Comparison of ENCODE assay signal across 20 cellular contexts in the genomic region with DNA sequence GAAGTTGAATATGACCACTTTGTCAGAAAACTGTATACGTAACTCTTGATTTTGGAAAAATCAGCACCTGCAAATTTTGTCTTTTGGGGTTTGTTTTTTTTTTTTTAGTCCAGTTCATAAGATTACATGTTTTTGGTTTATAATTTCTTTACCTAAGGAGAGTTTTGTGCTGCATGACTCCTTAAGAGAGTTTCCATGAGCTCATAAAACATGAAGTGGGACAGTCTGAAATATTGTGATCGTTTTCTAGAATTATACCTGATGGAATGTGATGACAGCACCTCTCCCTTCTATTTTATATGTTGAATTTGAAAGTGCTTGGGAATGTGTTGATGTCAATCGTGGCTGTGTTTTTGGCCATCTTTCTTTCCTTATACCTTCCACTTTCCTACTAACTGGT.
DNase-seq lines count a peak whose midpoint lies in the region; ATAC-seq and TF ChIP-seq lines count a peak whose summit lies in the region.
"Had no signal": no experiment of that assay in that cellular context is flagged by ENCODE, and none has a peak within 500 bp of the region (broad histone marks: within the 10 kb centered on the region; RNA-seq: fewer than 3 reads in every experiment).

No MANE protein-coding gene starts in this region.

- intact Hi-C loops in psoas muscle (cut with DNase I): loop anchor here in 1 of 2 donors (5.0 kb wide), 2 partner anchors 96 to 159 kb away; a partner anchor contains a TSS

- peaks cover 72% of the 10 kb centered on the region for H3K4me1 Mint-ChIP-seq in WTC11
- H3K4me1 Mint-ChIP-seq: CD4-positive, alpha-beta memory T cell; naive B cell; T-cell had no signal

- H3K4me3 ChIP-seq in ACC112 (ENCODE audit: low read depth, low read length) (no peak overlapping the region), hepatocyte (no peak overlapping the region), psoas muscle (peak overlapping the region; percentile 59)
- H3K4me3 ChIP-seq: MG63 had no signal

- H3K27me3 ChIP-seq in ACC112 (ENCODE audit: insufficient read depth, low read length): no peaks in the 10 kb centered on the region
- no peaks in the 10 kb centered on the region for H3K27me3 ChIP-seq in hepatocyte
- no peaks in the 10 kb centered on the region for H3K27me3 ChIP-seq in psoas muscle (ENCODE audit: insufficient read depth in 3 of 3, low read length in 2 of 3)

- POLR2A ChIA-PET in WTC11 (lab: Charles Lee): no interaction called here

- 78% methylated on average over 3 of the region's 3 CpGs for WGBS in hepatocyte (ENCODE audit: low lambda C conversion rate, missing lambda C conversion rate)
- 40 to 57% (median 42%) methylated on average over 3 of the region's 3 CpGs for WGBS in psoas muscle, 3 donors

- TF ChIP-seq CTCF in WTC11 (IDR thresholded peaks at IDR 0.05) (no peak), hepatocyte (IDR thresholded peaks at IDR 0.05; ENCODE audit: poor library complexity) (no peak), psoas muscle (IDR thresholded peaks at IDR 0.05) (no peak), omental fat pad (IDR thresholded peaks at IDR 0.05) (no peak)

- peaks cover 11% of the 10 kb centered on the region for H3K79me2 ChIP-seq in ACC112 (ENCODE audit: control insufficient read depth, insufficient read depth, low read length, unreplicated experiment)
- peaks cover 6% of the 10 kb centered on the region for H3K79me2 ChIP-seq in hepatocyte

- H3K27ac ChIP-seq in ACC112 (ENCODE audit: low read depth, low read length) (no peak overlapping the region), hepatocyte (peak overlapping the region; percentile 44), psoas muscle (peak overlapping the region; percentile 93)

- H3K4me2 ChIP-seq in hepatocyte: no peak overlapping the region

- DNase-seq in WTC11 (ENCODE audit: low spot score): no peak
- no peak for DNase-seq in hepatocyte (ENCODE audit: low spot score)
- DNase-seq in psoas muscle: no peak
- no peak for DNase-seq in omental fat pad (ENCODE audit: low spot score)
- DNase-seq: activated CD4-positive, alpha-beta T cell treated with anti-CD3 and anti-CD28 coated beads, Interleukin-2, amount 50 U/mL, for 48 hours; activated naive CD8-positive, alpha-beta T cell treated with anti-CD3 and anti-CD28 coated beads, Interleukin-2, amount 10 ng/mL, durations not matched to agents 7 days and 5 days; activated T-cell treated with anti-CD3 and anti-CD28 coated beads, Interleukin-2, amount 50 U/mL, for 72 hours; CD4-positive, alpha-beta memory T cell; central memory CD4-positive, alpha-beta T cell; effector memory CD4-positive, alpha-beta T cell; EL; naive B cell; NCI-H1694; stimulated activated naive CD4-positive, alpha-beta T cell treated with Interleukin-2 at 50 U/mL for 16 hours; T-cell had no signal

- H3K4me3 Mint-ChIP-seq in WTC11: no peak overlapping the region
- H3K4me3 Mint-ChIP-seq: activated naive CD8-positive, alpha-beta T cell treated with anti-CD3 and anti-CD28 coated beads, Interleukin-2, amount 10 ng/mL, durations not matched to agents 7 days and 5 days; activated T-cell treated with anti-CD3 and anti-CD28 coated beads, Interleukin-2, amount 50 U/mL, for 72 hours; CD4-positive, alpha-beta memory T cell; naive B cell; T-cell had no signal

- ATAC-seq in WTC11 (no peak), psoas muscle (peak in 1 of 4 donors; percentile 3), GM21390 (IDR thresholded peaks at IDR 0.05; ENCODE audit: unreplicated experiment) (no peak), omental fat pad (ENCODE audit: low FRiP score) (no peak), GM18498 (IDR thresholded peaks at IDR 0.05; ENCODE audit: unreplicated experiment) (no peak), HG03520 (IDR thresholded peaks at IDR 0.05; ENCODE audit: unreplicated experiment) (no peak)
- ATAC-seq: activated T-cell treated with anti-CD3 and anti-CD28 coated beads, Interleukin-2, amount 50 U/mL, for 72 hours; T-cell had no signal

- H3K4me1 ChIP-seq in ACC112 (ENCODE audit: control insufficient read depth, insufficient read depth, low read length, unreplicated experiment) (peaks cover 28% of the 10 kb centered on the region), hepatocyte (ENCODE audit: insufficient read depth) (peaks cover 5% of the 10 kb centered on the region), psoas muscle (peaks cover 77% of the 10 kb centered on the region)

- peaks cover 3% of the 10 kb centered on the region for H3K9me3 Mint-ChIP-seq in WTC11
- H3K9me3 Mint-ChIP-seq: activated naive CD8-positive, alpha-beta T cell treated with anti-CD3 and anti-CD28 coated beads, Interleukin-2, amount 10 ng/mL, durations not matched to agents 7 days and 5 days; activated T-cell treated with anti-CD3 and anti-CD28 coated beads, Interleukin-2, amount 50 U/mL, for 72 hours; CD4-positive, alpha-beta memory T cell; naive B cell; T-cell had no signal

- H3K36me3 ChIP-seq in ACC112 (ENCODE audit: insufficient read depth, low read length) (no peaks in the 10 kb centered on the region), hepatocyte (replicated peaks; ENCODE audit: insufficient read depth, low read depth) (no peaks in the 10 kb centered on the region), psoas muscle (ENCODE audit: insufficient read depth in 1 of 2, low read depth in 1 of 2) (no peaks in the 10 kb centered on the region)
- H3K36me3 ChIP-seq: MG63 had no signal

- no peaks in the 10 kb centered on the region for H3K9me2 ChIP-seq in hepatocyte (replicated peaks; ENCODE audit: insufficient read depth)

- H3K27me3 Mint-ChIP-seq in WTC11 (ENCODE audit: low read depth): no peaks in the 10 kb centered on the region
- H3K27me3 Mint-ChIP-seq: activated naive CD8-positive, alpha-beta T cell treated with anti-CD3 and anti-CD28 coated beads, Interleukin-2, amount 10 ng/mL, durations not matched to agents 7 days and 5 days; CD4-positive, alpha-beta memory T cell had no signal

- H4K20me1 ChIP-seq in hepatocyte (ENCODE audit: insufficient read depth, poor library complexity, severe bottlenecking): no peaks in the 10 kb centered on the region

- peak overlapping the region; percentile 29 for H2AFZ ChIP-seq in ACC112 (ENCODE audit: low read length, unreplicated experiment)
- no peak overlapping the region for H2AFZ ChIP-seq in hepatocyte

- peaks cover 3% of the 10 kb centered on the region for H3K36me3 Mint-ChIP-seq in WTC11
- H3K36me3 Mint-ChIP-seq: activated naive CD8-positive, alpha-beta T cell treated with anti-CD3 and anti-CD28 coated beads, Interleukin-2, amount 10 ng/mL, durations not matched to agents 7 days and 5 days; CD4-positive, alpha-beta memory T cell; naive B cell; T-cell had no signal

- H3K9me3 ChIP-seq in hepatocyte (ENCODE audit: low read depth): no peaks in the 10 kb centered on the region
- no peaks in the 10 kb centered on the region for H3K9me3 ChIP-seq in psoas muscle
- H3K9me3 ChIP-seq: MG63 had no signal

- H3K27ac Mint-ChIP-seq in WTC11: peak overlapping the region; percentile 9; the same call in 1 of the 2 replicates
- H3K27ac Mint-ChIP-seq: activated naive CD8-positive, alpha-beta T cell treated with anti-CD3 and anti-CD28 coated beads, Interleukin-2, amount 10 ng/mL, durations not matched to agents 7 days and 5 days; CD4-positive, alpha-beta memory T cell; naive B cell; T-cell had no signal

- CTCF ChIA-PET in WTC11 (lab: Charles Lee): no interaction called here

TF ChIP-seq in WTC11, 78 proteins besides CTCF, POLR2A, EP300 and RAD21 (continues in another document):
- TF ChIP-seq JUN (CRISPR knock-in tag; IDR thresholded peaks at IDR 0.05) (no peak), ATF1 (CRISPR knock-in tag; IDR thresholded peaks at IDR 0.05) (no peak), CREB1 (CRISPR knock-in tag; IDR thresholded peaks at IDR 0.05) (no peak), IRF2 (CRISPR knock-in tag; IDR thresholded peaks at IDR 0.05; ENCODE audit: borderline replicate concordance, low read depth) (no peak), CBFB (CRISPR knock-in tag; IDR thresholded peaks at IDR 0.05; ENCODE audit: low read depth) (no peak), JAZF1 (CRISPR knock-in tag; IDR thresholded peaks at IDR 0.05) (no peak)
- TF ChIP-seq, protein P1, sequence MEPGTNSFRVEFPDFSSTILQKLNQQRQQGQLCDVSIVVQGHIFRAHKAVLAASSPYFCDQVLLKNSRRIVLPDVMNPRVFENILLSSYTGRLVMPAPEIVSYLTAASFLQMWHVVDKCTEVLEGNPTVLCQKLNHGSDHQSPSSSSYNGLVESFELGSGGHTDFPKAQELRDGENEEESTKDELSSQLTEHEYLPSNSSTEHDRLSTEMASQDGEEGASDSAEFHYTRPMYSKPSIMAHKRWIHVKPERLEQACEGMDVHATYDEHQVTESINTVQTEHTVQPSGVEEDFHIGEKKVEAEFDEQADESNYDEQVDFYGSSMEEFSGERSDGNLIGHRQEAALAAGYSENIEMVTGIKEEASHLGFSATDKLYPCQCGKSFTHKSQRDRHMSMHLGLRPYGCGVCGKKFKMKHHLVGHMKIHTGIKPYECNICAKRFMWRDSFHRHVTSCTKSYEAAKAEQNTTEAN (CRISPR knock-in tag; IDR thresholded peaks at IDR 0.05): no peak
- TF ChIP-seq, protein P2, sequence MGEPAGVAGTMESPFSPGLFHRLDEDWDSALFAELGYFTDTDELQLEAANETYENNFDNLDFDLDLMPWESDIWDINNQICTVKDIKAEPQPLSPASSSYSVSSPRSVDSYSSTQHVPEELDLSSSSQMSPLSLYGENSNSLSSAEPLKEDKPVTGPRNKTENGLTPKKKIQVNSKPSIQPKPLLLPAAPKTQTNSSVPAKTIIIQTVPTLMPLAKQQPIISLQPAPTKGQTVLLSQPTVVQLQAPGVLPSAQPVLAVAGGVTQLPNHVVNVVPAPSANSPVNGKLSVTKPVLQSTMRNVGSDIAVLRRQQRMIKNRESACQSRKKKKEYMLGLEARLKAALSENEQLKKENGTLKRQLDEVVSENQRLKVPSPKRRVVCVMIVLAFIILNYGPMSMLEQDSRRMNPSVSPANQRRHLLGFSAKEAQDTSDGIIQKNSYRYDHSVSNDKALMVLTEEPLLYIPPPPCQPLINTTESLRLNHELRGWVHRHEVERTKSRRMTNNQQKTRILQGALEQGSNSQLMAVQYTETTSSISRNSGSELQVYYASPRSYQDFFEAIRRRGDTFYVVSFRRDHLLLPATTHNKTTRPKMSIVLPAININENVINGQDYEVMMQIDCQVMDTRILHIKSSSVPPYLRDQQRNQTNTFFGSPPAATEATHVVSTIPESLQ (CRISPR knock-in tag; IDR thresholded peaks at IDR 0.05): no peak
- TF ChIP-seq, protein P3, sequence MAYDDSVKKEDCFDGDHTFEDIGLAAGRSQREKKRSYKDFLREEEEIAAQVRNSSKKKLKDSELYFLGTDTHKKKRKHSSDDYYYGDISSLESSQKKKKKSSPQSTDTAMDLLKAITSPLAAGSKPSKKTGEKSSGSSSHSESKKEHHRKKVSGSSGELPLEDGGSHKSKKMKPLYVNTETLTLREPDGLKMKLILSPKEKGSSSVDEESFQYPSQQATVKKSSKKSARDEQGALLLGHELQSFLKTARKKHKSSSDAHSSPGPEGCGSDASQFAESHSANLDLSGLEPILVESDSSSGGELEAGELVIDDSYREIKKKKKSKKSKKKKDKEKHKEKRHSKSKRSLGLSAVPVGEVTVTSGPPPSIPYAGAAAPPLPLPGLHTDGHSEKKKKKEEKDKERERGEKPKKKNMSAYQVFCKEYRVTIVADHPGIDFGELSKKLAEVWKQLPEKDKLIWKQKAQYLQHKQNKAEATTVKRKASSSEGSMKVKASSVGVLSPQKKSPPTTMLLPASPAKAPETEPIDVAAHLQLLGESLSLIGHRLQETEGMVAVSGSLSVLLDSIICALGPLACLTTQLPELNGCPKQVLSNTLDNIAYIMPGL (CRISPR knock-in tag; IDR thresholded peaks at IDR 0.05): no peak
